Comparison of ENCODE assay signal across 24 cellular contexts in genomic region chr3:133330542-133330941, GRCh38.
"Had no signal": no experiment of that assay in that cellular context is flagged by ENCODE, and none has a peak within 500 bp of the region (broad histone marks: within the 10 kb centered on the region; RNA-seq: fewer than 3 reads in every experiment).

No MANE protein-coding gene starts in this region.

- H3K9me3 Mint-ChIP-seq: dendritic cell treated with granulocyte-macrophage colony-stimulating factor and Interleukin-4, amounts not matched to agents 40 ng/mL and 50 ng/mL, for 4 days; effector memory CD8-positive, alpha-beta T cell; naive B cell; nephron; stimulated activated effector memory CD8-positive, alpha-beta T cell treated with anti-CD3 and anti-CD28 coated beads, Interleukin-12 subunit alpha, Interleukin-12 subunit beta, amount 100 ng/mL, for 72 hours; stimulated activated naive CD8-positive, alpha-beta T cell treated with anti-CD3 and anti-CD28 coated beads, Interleukin-15, amount 100 ng/mL, for 72 hours had no signal

- H3K27ac ChIP-seq: epithelial cell of prostate, esophagus muscularis mucosa, hepatocyte, neutrophil, right atrium auricular region, sigmoid colon, testis, tibial nerve, upper lobe of right lung, vagina had no signal

- H3K27ac Mint-ChIP-seq: dendritic cell treated with granulocyte-macrophage colony-stimulating factor and Interleukin-4, amounts not matched to agents 40 ng/mL and 50 ng/mL, for 4 days; effector memory CD8-positive, alpha-beta T cell; naive B cell; nephron; stimulated activated effector memory CD8-positive, alpha-beta T cell treated with anti-CD3 and anti-CD28 coated beads, Interleukin-12 subunit alpha, Interleukin-12 subunit beta, amount 100 ng/mL, for 72 hours; stimulated activated naive CD8-positive, alpha-beta T cell treated with anti-CD3 and anti-CD28 coated beads, Interleukin-15, amount 100 ng/mL, for 72 hours had no signal

- H3K27me3 Mint-ChIP-seq: dendritic cell treated with granulocyte-macrophage colony-stimulating factor and Interleukin-4, amounts not matched to agents 40 ng/mL and 50 ng/mL, for 4 days had no signal

- ATAC-seq: effector memory CD8-positive, alpha-beta T cell; left colon; left ventricle myocardium superior; stimulated activated effector memory CD8-positive, alpha-beta T cell treated with anti-CD3 and anti-CD28 coated beads, Interleukin-12 subunit alpha, Interleukin-12 subunit beta, amount 100 ng/mL, for 72 hours; stimulated activated naive CD8-positive, alpha-beta T cell treated with anti-CD3 and anti-CD28 coated beads, Interleukin-15, amount 100 ng/mL, for 72 hours; upper lobe of right lung had no signal

- H3K36me3 Mint-ChIP-seq: naive B cell; stimulated activated effector memory CD8-positive, alpha-beta T cell treated with anti-CD3 and anti-CD28 coated beads, Interleukin-12 subunit alpha, Interleukin-12 subunit beta, amount 100 ng/mL, for 72 hours had no signal

- DNase-seq: effector memory CD8-positive, alpha-beta T cell; foreskin fibroblast; left colon; left ventricle myocardium superior; mesenchymal stem cell; midbrain; naive B cell; sigmoid colon; small intestine; stimulated activated CD4-positive, alpha-beta T cell treated with anti-CD3 and anti-CD28 coated beads, Interleukin-2, amount 100 ng/mL, for 48 hours; stimulated activated CD8-positive, alpha-beta memory T cell treated with anti-CD3 and anti-CD28 coated beads, Interleukin-4, amount 100 ng/mL, for 48 hours; stimulated activated naive CD8-positive, alpha-beta T cell treated with anti-CD3 and anti-CD28 coated beads, Interleukin-15, amount 100 ng/mL, for 72 hours; testis; upper lobe of right lung had no signal

- H3K4me3 Mint-ChIP-seq: dendritic cell treated with granulocyte-macrophage colony-stimulating factor and Interleukin-4, amounts not matched to agents 40 ng/mL and 50 ng/mL, for 4 days; effector memory CD8-positive, alpha-beta T cell; naive B cell; nephron; stimulated activated effector memory CD8-positive, alpha-beta T cell treated with anti-CD3 and anti-CD28 coated beads, Interleukin-12 subunit alpha, Interleukin-12 subunit beta, amount 100 ng/mL, for 72 hours; stimulated activated naive CD8-positive, alpha-beta T cell treated with anti-CD3 and anti-CD28 coated beads, Interleukin-15, amount 100 ng/mL, for 72 hours had no signal

- H3K4me1 Mint-ChIP-seq: naive B cell; nephron; stimulated activated effector memory CD8-positive, alpha-beta T cell treated with anti-CD3 and anti-CD28 coated beads, Interleukin-12 subunit alpha, Interleukin-12 subunit beta, amount 100 ng/mL, for 72 hours; stimulated activated naive CD8-positive, alpha-beta T cell treated with anti-CD3 and anti-CD28 coated beads, Interleukin-15, amount 100 ng/mL, for 72 hours had no signal
